ENCODE assay signal across 9 cellular contexts in genomic region chr10:93566435-93567276, GRCh38. TPM values are rescaled to one million over a fixed set of nuclear protein-coding genes. Genes with fewer than 3 reads are reported as not detected.
DNase-seq lines count a peak whose midpoint lies in the region; TF ChIP-seq lines count a peak whose summit lies in the region.
"Had no signal": no experiment of that assay in that cellular context is flagged by ENCODE, and none has a peak within 500 bp of the region (broad histone marks: within the 10 kb centered on the region; RNA-seq: fewer than 3 reads in every experiment).

FFAR4 (plus strand) TSS chr10:93566665; CDS start chr10:93566721, 56 bp downstream.

- peaks cover 8 to 14% of the 10 kb centered on the region in 2 donors for H3K27me3 ChIP-seq in esophagus (ENCODE audit: control insufficient read depth in 1 of 2, insufficient read depth in 2 of 2, low read length in 2 of 2)

- no peaks in the 10 kb centered on the region for H3K36me3 Mint-ChIP-seq in neural crest cell (ENCODE audit: low read depth)

- peak; percentile 47 for TF ChIP-seq POLR2A in NB4 (IDR thresholded peaks at IDR 0.05; ENCODE audit: extremely low read depth, insufficient read length)

- H3K4me1 ChIP-seq in esophagus (ENCODE audit: control insufficient read depth in 2 of 2, insufficient read depth in 2 of 2, low read length in 1 of 2), result peaks cover 0 to 7% of the 10 kb centered on the region in 2 donors

- no peaks in the 10 kb centered on the region for H3K9me3 Mint-ChIP-seq in neural crest cell

- H3K27ac ChIP-seq in esophagus (ENCODE audit: low read depth in 2 of 2, low read length in 1 of 2), result no peak within 1 kb of the TSS

- peak; percentile 62 for DNase-seq in Ammon's horn (ENCODE audit: low spot score)
- DNase-seq in NB4 (ENCODE audit: low read depth), result peak; percentile 94
- no peak for DNase-seq in neural crest cell (ENCODE audit: low read depth, low spot score)
- no peak for DNase-seq in NCI-H1436 treated with DMSO at 0.1 percent for 48 hours (lab: John Stamatoyannopoulos, UW)
- no peak for DNase-seq in SK-N-DZ (ENCODE audit: low spot score)
- no peak for DNase-seq in ureter (ENCODE audit: low spot score)
- DNase-seq in stimulated activated CD4-positive, alpha-beta T cell treated with anti-CD3 and anti-CD28 coated beads, Interleukin-1b, Interleukin-23, amount 100 ng/mL, for 48 hours, result no peak

- peak within 1 kb of the TSS; percentile 74 for H3K4me3 Mint-ChIP-seq in neural crest cell

- H3K27ac Mint-ChIP-seq in neural crest cell (ENCODE audit: unreplicated experiment), result no peak within 1 kb of the TSS

- no peaks in the 10 kb centered on the region for H3K9me3 ChIP-seq in esophagus (ENCODE audit: control insufficient read depth in 2 of 2, insufficient read depth in 1 of 2, low read depth in 1 of 2, low read length in 1 of 2)

- peaks cover 80% of the 10 kb centered on the region for H3K27me3 Mint-ChIP-seq in neural crest cell (ENCODE audit: low read depth)

- 2 to 3% methylated on average over 85 of the region's 85 CpGs for WGBS in esophagus, 2 donors

- H3K4me3 ChIP-seq in NB4 (ENCODE audit: low read depth, low read length) (peak within 1 kb of the TSS; percentile 59), esophagus (ENCODE audit: low read depth in 1 of 2, low read length in 2 of 2) (peak within 1 kb of the TSS; percentile 16 to 30)

- no peaks in the 10 kb centered on the region for H3K36me3 ChIP-seq in esophagus (ENCODE audit: control insufficient read depth in 2 of 2, insufficient read depth in 2 of 2, low read length in 1 of 2)

- TF ChIP-seq CTCF in NB4 (IDR thresholded peaks at IDR 0.05; ENCODE audit: low read depth, low read length) (no peak), neural crest cell (conservative IDR thresholded peaks at IDR 0.05) (no peak)

- H3K4me1 Mint-ChIP-seq in neural crest cell, result peaks cover 8% of the 10 kb centered on the region

RNA-seq across cellular contexts. Expression of gene FFAR4, which starts in this region (rescaled TPM):
- under 1 TPM; 0.08 to 0.15 TPM for polyA plus RNA-seq in esophagus
- total RNA-seq in neural crest cell (0.09 TPM in 1 of 2 replicates, not detected in the other), ureter (0.13 TPM)
- polyA plus RNA-seq in SK-N-DZ (2014; cell fraction: cytosol; rRNA removed), result not detected in 2 replicates
- polyA plus RNA-seq in SK-N-DZ (2014; cell fraction: nucleus; rRNA removed), result not detected in 2 replicates
- total RNA-seq: Daoy had no signal

Comparison
In these comparisons a context has a peak if more than half of its experiments do, and no peak if none do; other contexts are left out.
1. DNase-seq: peak in Ammon's horn (single experiment) and NB4 (single experiment); none in neural crest cell (single experiment), NCI-H1436 treated with DMSO at 0.1 percent for 48 hours (single experiment), SK-N-DZ (single experiment), ureter (single experiment) and stimulated activated CD4-positive, alpha-beta T cell treated with anti-CD3 and anti-CD28 coated beads, Interleukin-1b, Interleukin-23, amount 100 ng/mL, for 48 hours (single experiment).